Comparison of ENCODE assay signal across 10 cellular contexts in the genomic region with DNA sequence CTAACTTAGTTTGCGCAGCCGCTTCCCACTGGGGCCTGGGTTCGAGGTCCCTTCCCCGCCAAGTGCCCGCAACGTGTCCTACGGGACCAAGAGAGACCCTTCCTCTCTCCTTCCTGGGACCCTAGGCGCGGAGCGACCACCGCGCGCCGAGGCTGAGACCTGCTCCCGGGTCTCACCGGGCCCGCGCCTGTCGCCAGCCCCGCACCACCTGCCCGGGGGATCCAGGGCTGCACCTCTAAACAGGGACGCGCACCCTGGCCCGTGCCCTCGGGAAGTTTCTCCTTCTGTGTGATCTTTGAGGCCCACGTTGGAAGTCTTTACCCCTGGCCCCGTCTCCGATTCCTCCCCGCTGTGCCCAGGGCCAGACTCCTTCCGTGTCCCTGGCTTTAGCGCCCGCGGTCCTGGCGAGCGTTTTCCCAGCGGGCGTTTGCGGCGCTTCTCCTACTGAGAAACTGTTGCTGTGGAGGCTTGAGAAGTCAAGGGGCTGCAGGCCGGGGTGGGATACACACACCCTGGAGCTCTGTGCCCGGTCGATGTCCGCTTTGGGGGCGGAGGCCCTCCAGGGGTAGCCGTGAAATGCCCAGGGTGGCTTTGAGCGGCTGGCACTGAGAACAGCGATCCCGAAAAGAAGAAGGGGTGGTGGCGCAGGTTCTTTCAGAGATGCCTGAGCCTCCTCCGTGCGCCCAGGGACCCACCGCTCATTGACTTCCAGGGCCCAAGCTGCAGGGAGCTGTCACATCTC. TPM values are rescaled to one million over a fixed set of nuclear protein-coding genes. Genes with fewer than 3 reads are reported as not detected.
DNase-seq lines count a peak whose midpoint lies in the region; ATAC-seq and TF ChIP-seq lines count a peak whose summit lies in the region.
"Had no signal": no experiment of that assay in that cellular context is flagged by ENCODE, and none has a peak within 500 bp of the region (broad histone marks: within the 10 kb centered on the region; RNA-seq: fewer than 3 reads in every experiment).

No MANE protein-coding gene starts in this region.

- no peaks in the 10 kb centered on the region for H3K36me3 ChIP-seq in breast epithelium
- H3K36me3 ChIP-seq in right lobe of liver, result no peaks in the 10 kb centered on the region
- H3K36me3 ChIP-seq in stomach smooth muscle (ENCODE audit: control insufficient read depth in 2 of 2, insufficient read depth in 2 of 2, low read length in 2 of 2), result no peaks in the 10 kb centered on the region
- H3K36me3 ChIP-seq: thyroid gland had no signal

- peaks cover 4 to 8% of the 10 kb centered on the region in 2 donors for H3K4me1 ChIP-seq in breast epithelium
- peaks cover 0 to 12% (median 0%) of the 10 kb centered on the region in 4 donors for H3K4me1 ChIP-seq in right lobe of liver
- H3K4me1 ChIP-seq in stomach smooth muscle (ENCODE audit: control insufficient read depth, insufficient read depth, low read length), result peaks cover 18% of the 10 kb centered on the region

- H3K36me3 Mint-ChIP-seq in HFFc6 (ENCODE audit: low read depth), result no peaks in the 10 kb centered on the region

- peaks cover 88% of the 10 kb centered on the region for H3K4me1 Mint-ChIP-seq in HFFc6 (ENCODE audit: low read depth)

- H3K9me3 ChIP-seq in breast epithelium, result no peaks in the 10 kb centered on the region
- H3K9me3 ChIP-seq in right lobe of liver, result no peaks in the 10 kb centered on the region
- H3K9me3 ChIP-seq in stomach smooth muscle (ENCODE audit: control insufficient read depth in 2 of 2, low read length in 2 of 2), result no peaks in the 10 kb centered on the region
- H3K9me3 ChIP-seq: thyroid gland had no signal

- H3K27me3 ChIP-seq in breast epithelium, result peaks cover 4 to 39% of the 10 kb centered on the region in 2 donors
- peaks cover 0 to 7% of the 10 kb centered on the region in 2 donors for H3K27me3 ChIP-seq in right lobe of liver
- peaks cover 12 to 31% of the 10 kb centered on the region in 2 donors for H3K27me3 ChIP-seq in stomach smooth muscle (ENCODE audit: control insufficient read depth in 1 of 2, insufficient read depth in 2 of 2, low read length in 2 of 2)
- H3K27me3 ChIP-seq: thyroid gland had no signal

- H3K27ac Mint-ChIP-seq in HFFc6, result peak overlapping the region; percentile 81

- WGBS in right lobe of liver (ENCODE audit: insufficient coverage, low coverage, low lambda C conversion rate, missing lambda C conversion rate), result 25% methylated on average over 7 of the region's 52 CpGs

- intact Hi-C loops in breast epithelium (cut with DNase I; ENCODE audit: low total_unique reads), result no loop called here
- intact Hi-C loops in right lobe of liver (cut with DNase I), result no loop called here

- H3K27ac ChIP-seq in breast epithelium (no peak overlapping the region), right lobe of liver (no peak overlapping the region), stomach smooth muscle (ENCODE audit: low read length) (no peak overlapping the region)
- H3K27ac ChIP-seq: thyroid gland had no signal

- DNase-seq in HFFc6 (no peak), breast epithelium (ENCODE audit: low spot score in 2 of 2) (no peak), right lobe of liver (no peak), AG08395 (ENCODE audit: low spot score) (no peak), KG1 (lab: John Stamatoyannopoulos, UW) (no peak), NCI-H2171 treated with DMSO at 0.1 percent for 48 hours (lab: John Stamatoyannopoulos, UW) (no peak)

- H3K9ac ChIP-seq in stomach smooth muscle (ENCODE audit: low read length in 2 of 2), result peak overlapping the region in 1 of 2 donors; percentile 52

- no peak for TF ChIP-seq POLR2A in breast epithelium (IDR thresholded peaks at IDR 0.05)
- no peak for TF ChIP-seq POLR2A in right lobe of liver (IDR thresholded peaks at IDR 0.05)

- TF ChIP-seq CTCF in HFFc6 (IDR thresholded peaks at IDR 0.05) (no peak), breast epithelium (IDR thresholded peaks at IDR 0.05) (no peak), right lobe of liver (IDR thresholded peaks at IDR 0.05) (no peak)

- peak overlapping the region; percentile 87 for H3K4me3 Mint-ChIP-seq in HFFc6

- peaks cover 5% of the 10 kb centered on the region; the same call in 1 of the 2 replicates for H3K27me3 Mint-ChIP-seq in HFFc6 (ENCODE audit: insufficient read depth)

- H3K4me3 ChIP-seq in breast epithelium (peak overlapping the region; percentile 32 to 71 (median 55)), right lobe of liver (peak overlapping the region in 2 of 3 donors; percentile 29 to 51), stomach smooth muscle (ENCODE audit: low read length in 2 of 2) (peak overlapping the region; percentile 69 to 70)

- no peak for ATAC-seq in right lobe of liver
- no peak for ATAC-seq in GM19455 (IDR thresholded peaks at IDR 0.05; ENCODE audit: unreplicated experiment)

- H3K9me3 Mint-ChIP-seq in HFFc6, result no peaks in the 10 kb centered on the region

RNA-seq across cellular contexts. Expression of gene PLPP4, which starts 0.6 kb away (rescaled TPM):
- total RNA-seq in HFFc6 (2021; fragmentation: NEBNext Ultra II Directional; extraction: Animal tissue kit (Norgen Biotek cat#: 25700)), result 10 to 100 TPM; 12.2 to 31.1 (median 16.9) TPM
- total RNA-seq in breast epithelium, result not detected
- under 1 TPM in 5 of 6 experiments, not detected in 1; 0.35 to 0.81 (median 0.37) TPM for total RNA-seq in right lobe of liver
- total RNA-seq: posterior vena cava had no signal

Comparison
In these comparisons a context has a peak if more than half of its experiments do, and no peak if none do; other contexts are left out.
1. RNA of gene PLPP4, which starts 0.6 kb away (total RNA-seq): 12.2 to 31.1 TPM in HFFc6; 0.35 to 0.81 TPM in right lobe of liver and not detected in breast epithelium; every median in the first group is over 4 times any median in the second.
2. Peak in every context shown above with its lines, with median percentiles within 50 percentile points of each other: H3K4me3 ChIP-seq.